8 cellular contexts compared by ENCODE assay signal in the genomic region with DNA sequence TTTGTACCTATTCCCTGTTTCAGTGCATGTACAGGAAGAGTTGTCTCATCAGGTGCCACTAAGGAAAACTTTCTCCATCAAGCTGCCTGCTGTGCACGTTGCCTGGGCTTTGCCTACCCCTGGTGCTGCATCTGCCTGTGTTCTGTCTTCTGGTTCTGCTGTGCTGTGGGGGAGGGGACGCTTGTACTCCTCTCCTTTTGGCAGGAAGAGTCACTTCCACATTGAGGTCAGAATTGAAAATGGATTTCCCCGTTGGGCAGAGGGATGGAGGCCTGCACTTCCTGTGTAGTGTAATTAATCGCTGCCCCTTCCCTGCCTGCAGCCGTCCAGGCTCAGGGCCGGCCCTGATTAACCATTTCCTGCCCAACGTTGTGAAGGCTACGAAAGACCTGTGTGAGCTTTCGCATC.
DNase-seq lines count a peak whose midpoint lies in the region; ATAC-seq lines count a peak whose summit lies in the region.

No MANE protein-coding gene starts in this region.

- no peaks in the 10 kb centered on the region for H3K9me3 Mint-ChIP-seq in dendritic cell treated with granulocyte-macrophage colony-stimulating factor and Interleukin-4, amounts not matched to agents 40 ng/mL and 50 ng/mL, for 4 days
- no peaks in the 10 kb centered on the region for H3K9me3 Mint-ChIP-seq in naive thymus-derived CD4-positive, alpha-beta T cell

- CTCF ChIA-PET in naive thymus-derived CD4-positive, alpha-beta T cell (lab: Charles Lee), result interaction anchor here (1.6 to 8.6 kb wide), 2 partner anchors 177 to 196 kb away, joined by 5 to 63 read pairs; no protein-coding TSS in a partner anchor

- H3K4me1 ChIP-seq in naive thymus-derived CD4-positive, alpha-beta T cell (ENCODE audit: control insufficient read depth in 2 of 2, insufficient read depth in 2 of 2, low read length in 2 of 2), result peaks cover 7 to 8% of the 10 kb centered on the region in 2 donors

- H3K4me3 ChIP-seq in naive thymus-derived CD4-positive, alpha-beta T cell (ENCODE audit: low read length), result no peak overlapping the region

- POLR2A ChIA-PET in naive thymus-derived CD4-positive, alpha-beta T cell (lab: Charles Lee), result interaction anchor here (1.3 to 1.5 kb wide), 2 partner anchors 14 to 28 kb away, joined by 3 to 4 read pairs; no protein-coding TSS in a partner anchor

- peaks cover 68% of the 10 kb centered on the region for H3K4me1 Mint-ChIP-seq in dendritic cell treated with granulocyte-macrophage colony-stimulating factor and Interleukin-4, amounts not matched to agents 40 ng/mL and 50 ng/mL, for 4 days (ENCODE audit: low read depth)
- H3K4me1 Mint-ChIP-seq in naive thymus-derived CD4-positive, alpha-beta T cell, result peaks cover 10 to 35% (median 18%) of the 10 kb centered on the region in 7 donors

- no peaks in the 10 kb centered on the region for H3K27me3 ChIP-seq in naive thymus-derived CD4-positive, alpha-beta T cell (ENCODE audit: control insufficient read depth in 2 of 2, insufficient read depth in 2 of 2, low read length in 2 of 2)

- H3K36me3 Mint-ChIP-seq in dendritic cell treated with granulocyte-macrophage colony-stimulating factor and Interleukin-4, amounts not matched to agents 40 ng/mL and 50 ng/mL, for 4 days (ENCODE audit: low read depth), result no peaks in the 10 kb centered on the region
- H3K36me3 Mint-ChIP-seq in naive thymus-derived CD4-positive, alpha-beta T cell, result no peaks in the 10 kb centered on the region

- DNase-seq in CMK (ENCODE audit: low read depth), result peak; percentile 81
- DNase-seq in NOMO-1 treated with dmso at 0.1 percent for 144 hours (lab: John Stamatoyannopoulos, UW; ENCODE audit: unreplicated experiment), result peak; percentile 81
- DNase-seq in naive thymus-derived CD4-positive, alpha-beta T cell, result peak in 2 of 9 donors; percentile 10 to 12
- DNase-seq in NCI-H187 treated with DMSO at 0.1 percent for 48 hours (lab: John Stamatoyannopoulos, UW), result no peak
- DNase-seq in effector CD8-positive, alpha-beta T cell (lab: John Stamatoyannopoulos, UW), result no peak
- DNase-seq in NK-92 treated with Interleukin-12 subunit alpha and Interleukin-12 subunit beta, amount 100 ng/mL, for 24 hours (lab: John Stamatoyannopoulos, UW), result no peak

- H3K4me3 Mint-ChIP-seq in dendritic cell treated with granulocyte-macrophage colony-stimulating factor and Interleukin-4, amounts not matched to agents 40 ng/mL and 50 ng/mL, for 4 days, result no peak overlapping the region
- H3K4me3 Mint-ChIP-seq in naive thymus-derived CD4-positive, alpha-beta T cell, result peak overlapping the region in 2 of 10 donors; percentile 16 to 41

- peak; percentile 38 for ATAC-seq in GM19463 (IDR thresholded peaks at IDR 0.05; ENCODE audit: unreplicated experiment)
- ATAC-seq in naive thymus-derived CD4-positive, alpha-beta T cell, result peak; percentile 57

- intact Hi-C loops in dendritic cell treated with granulocyte-macrophage colony-stimulating factor and Interleukin-4, amounts not matched to agents 40 ng/mL and 50 ng/mL, for 4 days (cut with micrococcal nuclease), result loop anchor here (2.0 to 10.0 kb wide), 2 partner anchors 210 to 374 kb away; no protein-coding TSS in a partner anchor
- intact Hi-C loops in naive thymus-derived CD4-positive, alpha-beta T cell (cut with micrococcal nuclease), result loop anchor here (10.0 kb wide), 2 partner anchors 284 to 1336 kb away; partner anchors contain the start of gene SEC63 (in 1 of the 2)

- peaks cover 45% of the 10 kb centered on the region for H3K27me3 Mint-ChIP-seq in dendritic cell treated with granulocyte-macrophage colony-stimulating factor and Interleukin-4, amounts not matched to agents 40 ng/mL and 50 ng/mL, for 4 days
- H3K27me3 Mint-ChIP-seq in naive thymus-derived CD4-positive, alpha-beta T cell, result no peaks in the 10 kb centered on the region

- no peak overlapping the region for H3K27ac ChIP-seq in naive thymus-derived CD4-positive, alpha-beta T cell (ENCODE audit: low read depth, low read length)

- H3K9me3 ChIP-seq in naive thymus-derived CD4-positive, alpha-beta T cell (ENCODE audit: control insufficient read depth in 2 of 3, low read length in 3 of 3), result no peaks in the 10 kb centered on the region

- H3K27ac Mint-ChIP-seq in dendritic cell treated with granulocyte-macrophage colony-stimulating factor and Interleukin-4, amounts not matched to agents 40 ng/mL and 50 ng/mL, for 4 days, result peak overlapping the region; percentile 54
- H3K27ac Mint-ChIP-seq in naive thymus-derived CD4-positive, alpha-beta T cell, result peak overlapping the region in 2 of 9 donors; percentile 11 to 64

- H3K36me3 ChIP-seq in naive thymus-derived CD4-positive, alpha-beta T cell (ENCODE audit: control insufficient read depth in 2 of 3, insufficient read depth in 3 of 3, low read length in 3 of 3), result no peaks in the 10 kb centered on the region

Comparison
In these comparisons a context has a peak if more than half of its experiments do, and no peak if none do; other contexts are left out.
1. DNase-seq: peak in CMK (single experiment) and NOMO-1 treated with dmso at 0.1 percent for 144 hours (single experiment); none in NCI-H187 treated with DMSO at 0.1 percent for 48 hours (single experiment), effector CD8-positive, alpha-beta T cell (single experiment) and NK-92 treated with Interleukin-12 subunit alpha and Interleukin-12 subunit beta, amount 100 ng/mL, for 24 hours (single experiment).